Comparison of ENCODE assay signal across 16 cellular contexts in the genomic region with DNA sequence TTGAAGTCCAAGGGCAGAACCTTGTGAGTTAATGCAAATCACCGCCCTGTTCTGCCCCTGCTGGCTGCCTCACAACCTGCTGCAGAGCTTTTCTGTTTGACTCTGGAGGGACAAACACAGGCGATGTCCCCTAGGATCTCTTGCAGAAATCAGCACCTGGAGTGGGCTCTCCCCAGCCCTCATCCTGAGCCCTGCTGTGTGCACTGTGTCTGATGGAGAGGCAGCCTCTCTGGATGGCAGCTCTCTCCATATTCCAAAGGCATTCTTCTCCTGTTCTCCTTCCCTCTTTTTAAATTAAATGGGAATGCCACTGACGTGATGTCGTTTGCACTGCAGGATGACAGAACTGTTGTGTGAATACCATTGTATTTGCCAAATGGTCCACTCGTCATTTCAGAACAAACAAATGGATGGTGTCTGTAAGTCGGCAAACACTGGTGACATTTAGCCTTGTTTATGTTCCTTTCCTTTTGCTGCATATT.
A peak's percentile ranks its signal among the peaks of the same experiment; 100 is the strongest.
DNase-seq lines count a peak whose midpoint lies in the region; ATAC-seq and TF ChIP-seq lines count a peak whose summit lies in the region.
"Had no signal": no experiment of that assay in that cellular context is flagged by ENCODE, and none has a peak within 500 bp of the region (broad histone marks: within the 10 kb centered on the region; RNA-seq: fewer than 3 reads in every experiment).

No MANE protein-coding gene starts in this region.

- H3K9me3 ChIP-seq in prostate gland (no peaks in the 10 kb centered on the region), stomach (no peaks in the 10 kb centered on the region)
- H3K9me3 ChIP-seq: right atrium auricular region, tibial artery had no signal

- intact Hi-C loops in prostate gland (cut with DNase I) (no loop called here), stomach (cut with DNase I; ENCODE audit: low total_unique reads) (no loop called here)

- H3K27ac ChIP-seq in cingulate gyrus (ENCODE audit: low read depth, low read length) (peak overlapping the region; percentile 96), prostate gland (peak overlapping the region in 1 of 2 donors; percentile 8), stomach (no peak overlapping the region)
- H3K27ac ChIP-seq: coronary artery, PC-9, right atrium auricular region, tibial artery had no signal

- 35% methylated on average over 6 of the region's 6 CpGs for WGBS in prostate gland
- WGBS in stomach, 5 donors, result 22 to 38% (median 30%) methylated on average over 6 of the region's 6 CpGs

- no peak for TF ChIP-seq POLR2A in prostate gland (IDR thresholded peaks at IDR 0.05)
- TF ChIP-seq POLR2A in stomach (IDR thresholded peaks at IDR 0.05), result no peak

- H3K4me1 ChIP-seq in prostate gland (replicated peaks) (peaks cover 2% of the 10 kb centered on the region), stomach (peaks cover 0 to 11% (median 5%) of the 10 kb centered on the region in 4 donors)
- H3K4me1 ChIP-seq: right atrium auricular region, tibial artery had no signal

- TF ChIP-seq EP300 in stomach (IDR thresholded peaks at IDR 0.05), result no peak

- no peak overlapping the region for H3K4me3 ChIP-seq in prostate gland
- no peak overlapping the region for H3K4me3 ChIP-seq in stomach
- H3K4me3 ChIP-seq: coronary artery, PC-9, right atrium auricular region, tibial artery had no signal

- DNase-seq in C1 segment of cervical spinal cord (lab: John Stamatoyannopoulos, UW), result peak in 10 of 14 donors; percentile 19 to 58 (median 40)
- peak; percentile 53 to 76 for DNase-seq in NCI-H1930 (lab: John Stamatoyannopoulos, UW)
- peak; percentile 78 for DNase-seq in mesenteric fat pad (ENCODE audit: low spot score)
- DNase-seq in prostate gland (ENCODE audit: low spot score), result no peak
- DNase-seq in stomach, result no peak
- no peak for DNase-seq in HPDE6-E6E7 (ENCODE audit: extremely low spot score)
- DNase-seq: DMS153, PC-9 had no signal

- H3K27me3 ChIP-seq in prostate gland (replicated peaks; ENCODE audit: insufficient read depth), result no peaks in the 10 kb centered on the region
- peaks cover 0 to 23% (median 0%) of the 10 kb centered on the region in 3 donors for H3K27me3 ChIP-seq in stomach
- H3K27me3 ChIP-seq: right atrium auricular region had no signal

- TF ChIP-seq CTCF in prostate gland (IDR thresholded peaks at IDR 0.05) (no peak), stomach (IDR thresholded peaks at IDR 0.05) (no peak)

- ATAC-seq in HG02642 (IDR thresholded peaks at IDR 0.05; ENCODE audit: poor library complexity, unreplicated experiment), result no peak
- ATAC-seq: activated T-helper 17 cell treated with anti-CD3 and anti-CD28 coated beads, Interleukin-2, amount 50 U/mL, for 72 hours; esophagus mucosa; natural killer cell treated with Interleukin-12 subunit alpha and Interleukin-12 subunit beta and Interleukin-15 and Interleukin-18, amount 100 ng/mL, for 72 hours had no signal

- H3K36me3 ChIP-seq in prostate gland, result no peaks in the 10 kb centered on the region
- H3K36me3 ChIP-seq in stomach, result no peaks in the 10 kb centered on the region
- H3K36me3 ChIP-seq: right atrium auricular region, tibial artery had no signal

Comparison
In these comparisons a context has a peak if more than half of its experiments do, and no peak if none do; other contexts are left out.
1. DNase-seq: peak in C1 segment of cervical spinal cord (10 of 14), NCI-H1930 (2 of 2) and mesenteric fat pad (single experiment); none in prostate gland (single experiment), stomach (single experiment) and HPDE6-E6E7 (single experiment).